ENCODE assay signal across 11 cellular contexts in genomic region chr1:198253259-198253658, GRCh38.
DNase-seq lines count a peak whose midpoint lies in the region; ATAC-seq lines count a peak whose summit lies in the region.
"Had no signal": no experiment of that assay in that cellular context is flagged by ENCODE, and none has a peak within 500 bp of the region (broad histone marks: within the 10 kb centered on the region; RNA-seq: fewer than 3 reads in every experiment).

No MANE protein-coding gene starts in this region.

- no peaks in the 10 kb centered on the region for H3K9me3 Mint-ChIP-seq in memory B cell

- no peak for DNase-seq in activated CD4-positive, CD25-positive, alpha-beta regulatory T cell (lab: John Stamatoyannopoulos, UW)
- no peak for DNase-seq in memory B cell (ENCODE audit: low spot score in 2 of 2)
- DNase-seq in central memory CD4-positive, alpha-beta T cell, result no peak
- no peak for DNase-seq in NCI-H146 (lab: John Stamatoyannopoulos, UW)
- no peak for DNase-seq in SKM-1 treated with dmso at 0.1 percent for 144 hours (lab: John Stamatoyannopoulos, UW; ENCODE audit: unreplicated experiment)
- DNase-seq: 8988T, NCI-H1417 had no signal

- peak overlapping the region; percentile 28 for H3K27ac Mint-ChIP-seq in memory B cell
- H3K27ac Mint-ChIP-seq: neural progenitor cell had no signal

- no peak overlapping the region for H3K4me3 Mint-ChIP-seq in memory B cell
- H3K4me3 Mint-ChIP-seq: neural progenitor cell had no signal

- peaks cover 25% of the 10 kb centered on the region for H3K4me1 Mint-ChIP-seq in memory B cell

- peaks cover 5% of the 10 kb centered on the region for H3K36me3 Mint-ChIP-seq in memory B cell
- H3K36me3 Mint-ChIP-seq: neural progenitor cell had no signal

- peak; percentile 58 to 72 for ATAC-seq in activated CD4-positive, CD25-positive, alpha-beta regulatory T cell treated with anti-CD3 and anti-CD28 coated beads, Interleukin-2, amount 50 U/mL, for 24 hours
- ATAC-seq in GM21717 (IDR thresholded peaks at IDR 0.05; ENCODE audit: unreplicated experiment) (peak; percentile 84), HG03432 (IDR thresholded peaks at IDR 0.05; ENCODE audit: unreplicated experiment) (peak; percentile 89), memory B cell (ENCODE audit: low read depth) (no peak)

- no peaks in the 10 kb centered on the region for H3K27me3 Mint-ChIP-seq in memory B cell
